8 cellular contexts compared by ENCODE assay signal in the genomic region with DNA sequence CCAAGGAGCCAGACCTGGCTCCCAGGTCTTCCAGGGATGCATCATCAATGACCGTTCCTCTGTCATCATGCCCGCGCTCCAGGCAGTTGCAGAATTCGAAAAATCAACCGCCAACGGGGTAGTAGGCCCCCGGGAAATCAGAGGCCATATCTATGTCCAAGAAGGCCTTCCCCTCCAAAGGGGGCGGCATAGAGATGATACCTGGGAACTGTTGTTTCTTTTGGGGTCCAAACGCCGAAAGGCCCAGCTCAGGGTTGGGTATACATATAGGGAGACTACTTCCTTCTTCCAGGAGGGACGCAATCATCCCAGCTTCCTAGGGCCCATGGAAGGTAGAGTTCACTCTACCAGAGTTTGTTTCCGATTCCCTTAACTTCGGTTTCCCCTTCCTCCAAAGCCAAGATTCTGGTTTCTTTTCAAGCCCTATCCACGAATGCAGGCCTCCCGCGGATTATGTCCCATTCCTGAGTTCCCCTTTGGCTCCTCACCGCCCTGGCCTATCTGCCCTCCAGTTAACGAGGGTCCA. TPM values are rescaled to one million over a fixed set of nuclear protein-coding genes. Genes with fewer than 3 reads are reported as not detected.
DNase-seq lines count a peak whose midpoint lies in the region; ATAC-seq and TF ChIP-seq lines count a peak whose summit lies in the region.

No MANE protein-coding gene starts in this region.

- no peaks in the 10 kb centered on the region for H3K27me3 Mint-ChIP-seq in activated CD4-positive, alpha-beta T cell treated with anti-CD3 and anti-CD28 coated beads, Interleukin-2, amount 10 ng/mL, durations not matched to agents 7 days and 5 days
- H3K27me3 Mint-ChIP-seq in mesothelial cell of epicardium (ENCODE audit: low read depth), result no peaks in the 10 kb centered on the region

- H3K4me1 ChIP-seq in PC-9 (replicated peaks; ENCODE audit: insufficient read depth), result peaks cover 14% of the 10 kb centered on the region

- peak overlapping the region; percentile 71 for H3K27ac ChIP-seq in PC-9
- peak overlapping the region in 54 of 59 donors; percentile 72 to 98 (median 91) for H3K27ac ChIP-seq in dorsolateral prefrontal cortex

- peak overlapping the region; percentile 93 for H3K4me3 Mint-ChIP-seq in activated CD4-positive, alpha-beta T cell treated with anti-CD3 and anti-CD28 coated beads, Interleukin-2, amount 10 ng/mL, durations not matched to agents 7 days and 5 days
- H3K4me3 Mint-ChIP-seq in mesothelial cell of epicardium, result peak overlapping the region; percentile 98

- peaks cover 35% of the 10 kb centered on the region for H3K36me3 Mint-ChIP-seq in activated CD4-positive, alpha-beta T cell treated with anti-CD3 and anti-CD28 coated beads, Interleukin-2, amount 10 ng/mL, durations not matched to agents 7 days and 5 days (ENCODE audit: low read depth)
- H3K36me3 Mint-ChIP-seq in mesothelial cell of epicardium, result peaks cover 21% of the 10 kb centered on the region

- peaks cover 9% of the 10 kb centered on the region for H3K36me3 ChIP-seq in PC-9 (ENCODE audit: low read depth)

- H3K27me3 ChIP-seq in PC-9 (ENCODE audit: insufficient read depth, low read depth) (no peaks in the 10 kb centered on the region), dorsolateral prefrontal cortex (no peaks in the 10 kb centered on the region)

- intact Hi-C loops in PC-9 (cut with micrococcal nuclease; ENCODE audit: unreplicated experiment), result loop anchor here (1.0 to 5.0 kb wide), 3 partner anchors 51 to 127 kb away; no protein-coding TSS in a partner anchor
- intact Hi-C loops in dorsolateral prefrontal cortex (cut with DNase I), result loop anchor here (1.0 to 5.0 kb wide), 5 partner anchors 43 to 127 kb away; partner anchors contain the start of genes UBAP2 (in 2 of the 2) and UBAP1 (in 1 of the 2)

- CTCF ChIA-PET in activated CD4-positive, alpha-beta T cell treated with anti-CD3 and anti-CD28 coated beads, Interleukin-2, amount 10 ng/mL, durations not matched to agents 7 days and 5 days (lab: Charles Lee), result no interaction called here
- CTCF ChIA-PET in PC-9 (lab: Charles Lee), result interaction anchor here (0.7 kb wide), 1 partner anchor 14 kb away, joined by 3 read pairs; no protein-coding TSS in a partner anchor

- H3K9me3 ChIP-seq in PC-9 (ENCODE audit: insufficient read depth, low read depth), result no peaks in the 10 kb centered on the region

- peaks cover 46% of the 10 kb centered on the region for H3K4me1 Mint-ChIP-seq in activated CD4-positive, alpha-beta T cell treated with anti-CD3 and anti-CD28 coated beads, Interleukin-2, amount 10 ng/mL, durations not matched to agents 7 days and 5 days
- H3K4me1 Mint-ChIP-seq in mesothelial cell of epicardium, result peaks cover 30% of the 10 kb centered on the region

- DNase-seq in activated CD4-positive, alpha-beta T cell treated with anti-CD3 and anti-CD28 coated beads, Interleukin-2, amount 10 ng/mL, durations not matched to agents 7 days and 5 days, result peak; percentile 8
- DNase-seq in activated CD4-positive, alpha-beta T cell treated with anti-CD3 and anti-CD28 coated beads, Interleukin-2, amount 50 U/mL, for 1 hour, result no peak
- peak in 1 of 2 experiments; percentile 3 for DNase-seq in PC-9
- DNase-seq in dorsolateral prefrontal cortex, result no peak
- no peak for DNase-seq in mesothelial cell of epicardium (ENCODE audit: low spot score in 2 of 2, unreplicated experiment in 2 of 2)
- DNase-seq in putamen (ENCODE audit: low spot score), result no peak

- H3K79me2 ChIP-seq in PC-9 (ENCODE audit: low read depth), result peaks cover 50% of the 10 kb centered on the region

- H3F3A ChIP-seq in PC-9 (ENCODE audit: insufficient read depth, low read depth), result no peaks in the 10 kb centered on the region

- H3K27ac Mint-ChIP-seq in activated CD4-positive, alpha-beta T cell treated with anti-CD3 and anti-CD28 coated beads, Interleukin-2, amount 10 ng/mL, durations not matched to agents 7 days and 5 days, result peak overlapping the region; percentile 94
- peak overlapping the region; percentile 98 for H3K27ac Mint-ChIP-seq in mesothelial cell of epicardium

- H3K9me2 ChIP-seq in PC-9 (ENCODE audit: insufficient read depth), result no peaks in the 10 kb centered on the region

- H2AFZ ChIP-seq in PC-9, result peak overlapping the region; percentile 95

- POLR2A ChIA-PET in activated CD4-positive, alpha-beta T cell treated with anti-CD3 and anti-CD28 coated beads, Interleukin-2, amount 10 ng/mL, durations not matched to agents 7 days and 5 days (lab: Charles Lee), result no interaction called here
- POLR2A ChIA-PET in PC-9 (lab: Charles Lee; ENCODE audit: unreplicated experiment), result interaction anchor here (0.6 to 1.1 kb wide), 2 partner anchors 20 to 53 kb away, joined by 3 to 4 read pairs; partner anchors contain the start of gene UBAP1

- ATAC-seq in GM19395 (IDR thresholded peaks at IDR 0.05; ENCODE audit: unreplicated experiment) (no peak), GM21786 (IDR thresholded peaks at IDR 0.05; ENCODE audit: unreplicated experiment) (no peak)

- peak overlapping the region; percentile 98 for H3K4me2 ChIP-seq in PC-9

- H3K9me3 Mint-ChIP-seq in activated CD4-positive, alpha-beta T cell treated with anti-CD3 and anti-CD28 coated beads, Interleukin-2, amount 10 ng/mL, durations not matched to agents 7 days and 5 days, result no peaks in the 10 kb centered on the region
- no peaks in the 10 kb centered on the region for H3K9me3 Mint-ChIP-seq in mesothelial cell of epicardium

- peaks cover 9% of the 10 kb centered on the region for H4K20me1 ChIP-seq in PC-9 (ENCODE audit: insufficient read depth)

- TSS peak; percentile 46 for BruUV-seq in PC-9 (replicated peaks; lab: Mats Ljungman, UMichigan)

- no peak for TF ChIP-seq CTCF in PC-9 (conservative IDR thresholded peaks at IDR 0.05)
- no peak for TF ChIP-seq CTCF in dorsolateral prefrontal cortex (IDR thresholded peaks at IDR 0.05 in 54 of 56, conservative IDR thresholded peaks at IDR 0.05 in 2 of 56; ENCODE audit: low read depth in 1 of 56, partially characterized antibody in 56 of 56)
- TF ChIP-seq CTCF in mesothelial cell of epicardium (IDR thresholded peaks at IDR 0.05; ENCODE audit: unreplicated experiment), result no peak

- H3K4me3 ChIP-seq in PC-9, result peak overlapping the region; percentile 97
- H3K4me3 ChIP-seq in dorsolateral prefrontal cortex, result peak overlapping the region; percentile 58 to 100 (median 93)

RNA-seq across cellular contexts. Expression of gene DCAF12, which starts 0.8 kb away (rescaled TPM):
- total RNA-seq in activated CD4-positive, alpha-beta T cell treated with anti-CD3 and anti-CD28 coated beads, Interleukin-2, amount 10 ng/mL, durations not matched to agents 7 days and 5 days, result 10 to 100 TPM; 41.7 to 45.4 TPM
- total RNA-seq in PC-9 (2021) (18.1 and 23.4 TPM in 2 replicates), dorsolateral prefrontal cortex (10 to 100 TPM; 13.2 to 29.5 (median 19.8) TPM), mesothelial cell of epicardium (35.2 to 38.1 TPM (median 35.8 TPM) in 3 replicates)

RNA-seq across cellular contexts. Expression of gene UBAP1, which starts 53.1 kb away (rescaled TPM):
- 10 to 100 TPM; 31.6 to 38.8 TPM for total RNA-seq in activated CD4-positive, alpha-beta T cell treated with anti-CD3 and anti-CD28 coated beads, Interleukin-2, amount 10 ng/mL, durations not matched to agents 7 days and 5 days
- total RNA-seq in PC-9 (2021), result 23.7 and 33.8 TPM in 2 replicates
- total RNA-seq in dorsolateral prefrontal cortex, result 10 to 100 TPM; 48.3 to 81.3 (median 63.1) TPM
- 37.0 to 40.1 TPM (median 38.0 TPM) in 3 replicates for total RNA-seq in mesothelial cell of epicardium
